ENCODE assay signal across 8 cellular contexts in genomic region chr11:4094348-4095291, GRCh38. TPM values are rescaled to one million over a fixed set of nuclear protein-coding genes. Genes with fewer than 3 reads are reported as not detected.
DNase-seq lines count a peak whose midpoint lies in the region; ATAC-seq and TF ChIP-seq lines count a peak whose summit lies in the region.

Gene RRM1, plus strand, starts transcription at chr11:4094799. Its CDS starts 214 bp downstream, at chr11:4095013.

- H3K36me3 ChIP-seq in KMS-11 (ENCODE audit: insufficient read depth) (no peaks in the 10 kb centered on the region), Peyer's patch (peaks cover 0 to 12% (median 0%) of the 10 kb centered on the region in 3 donors), muscle layer of colon (ENCODE audit: insufficient read depth, low read length) (peaks cover 13% of the 10 kb centered on the region)

- peak; percentile 56 to 66 for TF ChIP-seq POLR2A in Peyer's patch (IDR thresholded peaks at IDR 0.05)

- peaks cover 48% of the 10 kb centered on the region for H3K4me1 ChIP-seq in KMS-11 (ENCODE audit: low read depth, poor library complexity, severe bottlenecking)
- H3K4me1 ChIP-seq in Peyer's patch, result peaks cover 0 to 15% (median 3%) of the 10 kb centered on the region in 4 donors
- H3K4me1 ChIP-seq in muscle layer of colon (ENCODE audit: insufficient read depth, low read length), result peaks cover 12% of the 10 kb centered on the region

- peak within 1 kb of the TSS; percentile 92 for H3K9ac ChIP-seq in KMS-11
- peak within 1 kb of the TSS; percentile 90 for H3K9ac ChIP-seq in muscle layer of colon (ENCODE audit: low read length)

- DNase-seq in DMS53 treated with DMSO at 0.1 percent for 48 hours (lab: John Stamatoyannopoulos, UW; ENCODE audit: unreplicated experiment), result peak; percentile 93
- peak; percentile 85 to 97 (median 92) for DNase-seq in Peyer's patch
- peak; percentile 97 for DNase-seq in activated T-cell treated with anti-CD3 and anti-CD28 coated beads, Interleukin-2, amount 50 U/mL, for 48 hours
- DNase-seq in stimulated activated CD8-positive, alpha-beta memory T cell treated with anti-CD3 and anti-CD28 coated beads, Interleukin-7, amount 100 ng/mL, for 24 hours (ENCODE audit: low read depth), result peak; percentile 93

- no peaks in the 10 kb centered on the region for H3K9me3 ChIP-seq in Peyer's patch
- H3K9me3 ChIP-seq in muscle layer of colon (ENCODE audit: low read length), result no peaks in the 10 kb centered on the region

- H3K4me3 ChIP-seq in KMS-11 (IDR thresholded peaks at IDR 0.05; ENCODE audit: insufficient read depth, low read depth, low read length) (no peak within 1 kb of the TSS), Peyer's patch (peak within 1 kb of the TSS; percentile 60 to 85 (median 82)), muscle layer of colon (ENCODE audit: low read depth in 1 of 2, low read length in 2 of 2) (peak within 1 kb of the TSS; percentile 70)

- H3K27me3 ChIP-seq in KMS-11 (ENCODE audit: insufficient read depth, low read depth), result no peaks in the 10 kb centered on the region
- no peaks in the 10 kb centered on the region for H3K27me3 ChIP-seq in Peyer's patch
- H3K27me3 ChIP-seq in muscle layer of colon (ENCODE audit: control insufficient read depth in 1 of 2, insufficient read depth in 2 of 2, low read length in 2 of 2), result no peaks in the 10 kb centered on the region

- no peaks in the 10 kb centered on the region for H4K20me1 ChIP-seq in KMS-11 (ENCODE audit: insufficient read depth)

- peak within 1 kb of the TSS; percentile 100 for H3K4me2 ChIP-seq in KMS-11

- H3K27ac ChIP-seq in KMS-11 (peak within 1 kb of the TSS; percentile 86), Peyer's patch (peak within 1 kb of the TSS; percentile 81 to 92 (median 84)), muscle layer of colon (ENCODE audit: low read depth, low read length) (peak within 1 kb of the TSS; percentile 97)

- H3K79me2 ChIP-seq in KMS-11 (ENCODE audit: insufficient read depth, low read depth), result peaks cover 54% of the 10 kb centered on the region

- TF ChIP-seq CTCF in KMS-11 (conservative IDR thresholded peaks at IDR 0.05; ENCODE audit: low read depth, low read length) (no peak), Peyer's patch (IDR thresholded peaks at IDR 0.05) (peak in 1 of 6 experiments; percentile 4)

- H2AFZ ChIP-seq in KMS-11 (ENCODE audit: low read depth), result peak within 1 kb of the TSS; percentile 77

- ATAC-seq in GM21737 (IDR thresholded peaks at IDR 0.05; ENCODE audit: unreplicated experiment), result peak; percentile 96
- ATAC-seq in esophagus mucosa, result peak; percentile 97

RNA-seq across cellular contexts. Expression of gene RRM1, which starts in this region (rescaled TPM):
- total RNA-seq in Peyer's patch, result 10 to 100 TPM; 13.3 to 40.5 (median 32.3) TPM
- total RNA-seq in esophagus mucosa, result 84.4 TPM
